In genomic region chr12:10750385-10750727, GRCh38 we compare ENCODE assay signal across 13 cellular contexts. TPM values are rescaled to one million over a fixed set of nuclear protein-coding genes. Genes with fewer than 3 reads are reported as not detected.
DNase-seq lines count a peak whose midpoint lies in the region; ATAC-seq and TF ChIP-seq lines count a peak whose summit lies in the region.
"Had no signal": no experiment of that assay in that cellular context is flagged by ENCODE, and none has a peak within 500 bp of the region (broad histone marks: within the 10 kb centered on the region; RNA-seq: fewer than 3 reads in every experiment).

No MANE protein-coding gene starts in this region.

- peak overlapping the region in 1 of 10 donors; percentile 62 for H3K27ac ChIP-seq in heart right ventricle
- no peak overlapping the region for H3K27ac ChIP-seq in hepatocyte
- no peak overlapping the region for H3K27ac ChIP-seq in testis

- H3K36me3 ChIP-seq in heart right ventricle (no peaks in the 10 kb centered on the region), hepatocyte (replicated peaks; ENCODE audit: insufficient read depth, low read depth) (no peaks in the 10 kb centered on the region), testis (ENCODE audit: low read depth, missing control alignments) (no peaks in the 10 kb centered on the region)
- H3K36me3 ChIP-seq: prostate gland, SJSA1, tibial nerve had no signal

- H3K9me2 ChIP-seq in hepatocyte (replicated peaks; ENCODE audit: insufficient read depth) = no peaks in the 10 kb centered on the region

- H2AFZ ChIP-seq in hepatocyte = peak overlapping the region; percentile 10

- H3K4me1 ChIP-seq in heart right ventricle (peaks cover 0 to 16% (median 3%) of the 10 kb centered on the region in 9 donors), hepatocyte (ENCODE audit: insufficient read depth) (no peaks in the 10 kb centered on the region), testis (peaks cover 13% of the 10 kb centered on the region)
- H3K4me1 ChIP-seq: prostate gland had no signal

- WGBS in heart right ventricle, 2 donors = 2% methylated on average over 4 of the region's 4 CpGs
- 9% methylated on average over 4 of the region's 4 CpGs for WGBS in hepatocyte (ENCODE audit: low lambda C conversion rate, missing lambda C conversion rate)
- 0 to 1% methylated on average over 4 of the region's 4 CpGs for WGBS in testis, 2 donors

- no peak for ATAC-seq in heart right ventricle
- ATAC-seq in Right ventricle myocardium inferior = no peak
- ATAC-seq in activated B cell treated with CpG ODN at 0.5 μM for 24 hours (ENCODE audit: low read depth) = no peak
- no peak for ATAC-seq in HG03565 (IDR thresholded peaks at IDR 0.05; ENCODE audit: unreplicated experiment)

- H3K27me3 ChIP-seq in heart right ventricle (peaks cover 0 to 7% (median 0%) of the 10 kb centered on the region in 7 donors), hepatocyte (no peaks in the 10 kb centered on the region), testis (no peaks in the 10 kb centered on the region)
- H3K27me3 ChIP-seq: SJSA1, tibial nerve had no signal

- H3K9me3 ChIP-seq in heart right ventricle (peaks cover 0 to 4% (median 0%) of the 10 kb centered on the region in 11 donors), hepatocyte (ENCODE audit: low read depth) (no peaks in the 10 kb centered on the region), testis (no peaks in the 10 kb centered on the region)
- H3K9me3 ChIP-seq: prostate gland, SJSA1 had no signal

- no peak overlapping the region for H3K27ac Mint-ChIP-seq in activated B cell treated with CpG ODN at 0.5 μM for 24 hours

- no peaks in the 10 kb centered on the region for H3K36me3 Mint-ChIP-seq in activated B cell treated with CpG ODN at 0.5 μM for 24 hours (ENCODE audit: low read depth)

- peak in 3 of 9 donors; percentile 7 to 41 (median 25) for TF ChIP-seq CTCF in heart right ventricle (IDR thresholded peaks at IDR 0.05)
- TF ChIP-seq CTCF in activated B cell treated with CpG ODN at 0.5 μM for 24 hours (IDR thresholded peaks at IDR 0.05) = no peak
- TF ChIP-seq CTCF in hepatocyte (IDR thresholded peaks at IDR 0.05; ENCODE audit: poor library complexity) = no peak
- no peak for TF ChIP-seq CTCF in testis (IDR thresholded peaks at IDR 0.05)

- H3K4me2 ChIP-seq in hepatocyte = peak overlapping the region; percentile 39

- peak overlapping the region; percentile 70 for H3K4me3 Mint-ChIP-seq in activated B cell treated with CpG ODN at 0.5 μM for 24 hours

- POLR2A ChIA-PET in activated B cell treated with CpG ODN at 0.5 μM for 24 hours (lab: Charles Lee) = no interaction called here

- H3K4me1 Mint-ChIP-seq in activated B cell treated with CpG ODN at 0.5 μM for 24 hours = peaks cover 8% of the 10 kb centered on the region

- H4K20me1 ChIP-seq in hepatocyte (ENCODE audit: insufficient read depth, poor library complexity, severe bottlenecking) = no peaks in the 10 kb centered on the region

- H3K9me3 Mint-ChIP-seq in activated B cell treated with CpG ODN at 0.5 μM for 24 hours = no peaks in the 10 kb centered on the region

- DNase-seq in heart right ventricle (no peak), Right ventricle myocardium inferior (ENCODE audit: missing footprints) (no peak), activated B cell treated with CpG ODN at 0.5 μM for 24 hours (no peak), hepatocyte (ENCODE audit: low spot score) (no peak), testis (no peak), mesenteric fat pad (ENCODE audit: low spot score) (no peak), midbrain (lab: John Stamatoyannopoulos, UW) (no peak)

- no peaks in the 10 kb centered on the region for H3K79me2 ChIP-seq in hepatocyte

- H3K27me3 Mint-ChIP-seq in activated B cell treated with CpG ODN at 0.5 μM for 24 hours = peaks cover 21% of the 10 kb centered on the region

- intact Hi-C loops in heart right ventricle (cut with DNase I) (loop anchor here in 9 of 10 donors (1.0 to 10.0 kb wide), 11 partner anchors 28 to 516 kb away; partner anchors contain the start of genes MAGOHB (in 9 of the 9) and STYK1 (in 1 of the 9)), Right ventricle myocardium inferior (cut with DNase I) (loop anchor here (2.0 kb wide), 2 partner anchors 28 to 138 kb away; partner anchors contain the start of genes MAGOHB and YBX3), activated B cell treated with CpG ODN at 0.5 μM for 24 hours (cut with micrococcal nuclease) (loop anchor here (1.0 to 2.0 kb wide), 4 partner anchors 28 to 515 kb away; partner anchors contain the start of gene MAGOHB), testis (cut with DNase I; ENCODE audit: low total_unique reads) (no loop called here)

- H3K4me3 ChIP-seq in heart right ventricle (peak overlapping the region in 6 of 10 donors; percentile 39 to 46 (median 44)), hepatocyte (no peak overlapping the region), testis (peak overlapping the region; percentile 3 to 45)

- no peak for TF ChIP-seq POLR2A in testis (IDR thresholded peaks at IDR 0.05)

- CTCF ChIA-PET in activated B cell treated with CpG ODN at 0.5 μM for 24 hours (lab: Charles Lee) = interaction anchor here (0.7 to 1.6 kb wide), 8 partner anchors 19 to 515 kb away, joined by 3 to 5 read pairs (median 4); partner anchors contain the start of genes MAGOHB and SMIM10L1

RNA-seq across cellular contexts. Expression of gene YBX3, which starts 27.2 kb away (rescaled TPM):
- 1,000 to 10,000 TPM in 1 of 10 donors, 100 to 1,000 TPM in 9; 516 to 1,012 (median 632) TPM for total RNA-seq in heart right ventricle
- polyA plus RNA-seq in heart right ventricle = 1,000 to 10,000 TPM in 1 of 2 donors, 100 to 1,000 TPM in 1; 244 to 1,254 TPM
- 594 TPM for total RNA-seq in Right ventricle myocardium inferior
- 50.3 and 58.8 TPM in 2 replicates for total RNA-seq in activated B cell treated with CpG ODN at 0.5 μM for 24 hours
- 66.7 and 83.4 TPM in 2 replicates for total RNA-seq in hepatocyte
- polyA plus RNA-seq in hepatocyte = 218 and 237 TPM in 2 replicates
- total RNA-seq in testis = 100 to 1,000 TPM; 493 to 511 TPM
- 1,385 TPM for polyA plus RNA-seq in testis (ENCODE audit: insufficient read depth, low read depth, low replicate concordance)
- total RNA-seq in mesenteric fat pad = 433 TPM

RNA-seq across cellular contexts. Expression of gene TAS2R7, which starts 52.1 kb away (rescaled TPM):
- total RNA-seq in heart right ventricle (not detected), Right ventricle myocardium inferior (not detected), activated B cell treated with CpG ODN at 0.5 μM for 24 hours (not detected in 2 replicates), hepatocyte (not detected in 2 replicates), testis (not detected), mesenteric fat pad (not detected)
- polyA plus RNA-seq in heart right ventricle (not detected), hepatocyte (not detected in 2 replicates), testis (ENCODE audit: insufficient read depth, low read depth, low replicate concordance) (not detected)
- total RNA-seq: fibroblast of villous mesenchyme, left ventricle myocardium superior, prostate gland, SJSA1 had no signal

RNA-seq across cellular contexts. Expression of gene TAS2R8, which starts 56.7 kb away (rescaled TPM):
- total RNA-seq in heart right ventricle (not detected), Right ventricle myocardium inferior (not detected), activated B cell treated with CpG ODN at 0.5 μM for 24 hours (not detected in 2 replicates), hepatocyte (not detected in 2 replicates), testis (not detected), mesenteric fat pad (not detected)
- polyA plus RNA-seq in heart right ventricle (not detected), hepatocyte (not detected in 2 replicates), testis (ENCODE audit: insufficient read depth, low read depth, low replicate concordance) (not detected)
- total RNA-seq: left ventricle myocardium superior, prostate gland, SJSA1, tibial nerve had no signal

RNA-seq across cellular contexts. Expression of gene TAS2R9, which starts 59.6 kb away (rescaled TPM):
- total RNA-seq in heart right ventricle (not detected), Right ventricle myocardium inferior (not detected), activated B cell treated with CpG ODN at 0.5 μM for 24 hours (not detected in 2 replicates), hepatocyte (0.13 TPM in 1 of 2 replicates, not detected in the other), testis (not detected), mesenteric fat pad (not detected)
- polyA plus RNA-seq in heart right ventricle (not detected), hepatocyte (not detected in 2 replicates), testis (ENCODE audit: insufficient read depth, low read depth, low replicate concordance) (not detected)
- total RNA-seq: fibroblast of villous mesenchyme, left ventricle myocardium superior, prostate gland, SJSA1, tibial nerve had no signal
